ENCODE assay signal across 7 cellular contexts in the genomic region with DNA sequence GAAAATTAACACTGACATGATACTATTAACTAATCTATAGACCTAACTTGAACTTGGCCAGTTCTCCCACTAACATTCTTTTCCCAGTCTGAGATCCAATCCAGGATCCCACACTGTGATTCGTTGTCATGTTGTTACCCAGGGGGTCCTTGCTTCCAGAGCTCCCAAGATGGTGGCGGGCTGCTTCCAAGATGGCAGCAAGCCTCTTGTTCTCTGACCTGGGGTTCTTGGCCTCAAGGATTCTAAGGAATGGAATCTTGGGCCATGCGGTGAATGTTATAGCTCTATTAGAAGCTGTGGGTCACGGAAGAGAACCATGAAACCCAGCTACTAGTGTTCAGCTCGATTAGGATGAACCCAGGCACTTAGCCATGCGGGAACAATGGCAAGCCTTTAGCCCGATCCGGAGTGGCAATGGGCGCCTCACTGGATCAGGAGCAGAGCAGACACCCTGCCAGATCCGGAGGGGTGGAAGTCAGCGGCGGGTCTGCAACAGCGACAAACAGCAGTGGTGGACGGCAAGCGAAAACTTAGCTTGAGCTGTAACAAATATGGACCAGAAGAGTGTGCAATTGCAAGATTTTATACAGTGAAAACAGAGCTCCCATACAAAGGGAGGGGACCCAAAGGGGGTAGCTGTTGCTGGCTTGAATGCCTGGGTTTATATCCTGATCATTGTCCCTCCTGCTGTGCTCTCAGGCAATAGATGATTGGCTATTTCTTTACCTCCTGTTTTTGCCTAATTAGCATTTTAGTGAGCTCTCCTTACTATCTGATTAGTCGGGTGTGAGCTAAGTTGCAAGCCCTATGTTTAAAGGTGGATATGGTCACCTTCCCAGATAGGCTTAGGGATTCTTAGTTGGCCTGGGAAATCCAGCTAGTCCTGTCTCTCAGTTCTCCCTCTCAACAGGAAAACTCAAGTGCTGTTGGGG. TPM values are rescaled to one million over a fixed set of nuclear protein-coding genes. Genes with fewer than 3 reads are reported as not detected.
"Had no signal": no experiment of that assay in that cellular context is flagged by ENCODE, and none has a peak within 500 bp of the region (broad histone marks: within the 10 kb centered on the region; RNA-seq: fewer than 3 reads in every experiment).

No MANE protein-coding gene starts in this region.

RNA-seq across cellular contexts. Expression of gene SLC22A14, which starts 7.5 kb away (rescaled TPM):
- total RNA-seq: LHCN-M2, OCI-LY7, PC-9, Right ventricle myocardium inferior, SJCRH30, SK-MEL-5 had no signal

RNA-seq across cellular contexts. Expression of gene SLC22A13, which starts 23.9 kb away (rescaled TPM):
- total RNA-seq: Right ventricle myocardium inferior, RPMI7951 had no signal
